In genomic region chr20:32463642-32464400, GRCh38 we compare ENCODE assay signal across 1 cellular context.
TF ChIP-seq lines count a peak whose summit lies in the region.

No MANE protein-coding gene starts in this region.

TF ChIP-seq in WTC11, 78 proteins besides CTCF, POLR2A, EP300 and RAD21 (continued from another document):
- no peak for TF ChIP-seq IRF1 (CRISPR knock-in tag; IDR thresholded peaks at IDR 0.05)
- TF ChIP-seq TP53 (CRISPR knock-in tag; IDR thresholded peaks at IDR 0.05), result no peak
- no peak for TF ChIP-seq GTF2I (CRISPR knock-in tag; conservative IDR thresholded peaks at IDR 0.05)
- no peak for TF ChIP-seq MXD4 (CRISPR knock-in tag; IDR thresholded peaks at IDR 0.05; ENCODE audit: borderline replicate concordance)
